1 cellular context compared by ENCODE assay signal in the genomic region with DNA sequence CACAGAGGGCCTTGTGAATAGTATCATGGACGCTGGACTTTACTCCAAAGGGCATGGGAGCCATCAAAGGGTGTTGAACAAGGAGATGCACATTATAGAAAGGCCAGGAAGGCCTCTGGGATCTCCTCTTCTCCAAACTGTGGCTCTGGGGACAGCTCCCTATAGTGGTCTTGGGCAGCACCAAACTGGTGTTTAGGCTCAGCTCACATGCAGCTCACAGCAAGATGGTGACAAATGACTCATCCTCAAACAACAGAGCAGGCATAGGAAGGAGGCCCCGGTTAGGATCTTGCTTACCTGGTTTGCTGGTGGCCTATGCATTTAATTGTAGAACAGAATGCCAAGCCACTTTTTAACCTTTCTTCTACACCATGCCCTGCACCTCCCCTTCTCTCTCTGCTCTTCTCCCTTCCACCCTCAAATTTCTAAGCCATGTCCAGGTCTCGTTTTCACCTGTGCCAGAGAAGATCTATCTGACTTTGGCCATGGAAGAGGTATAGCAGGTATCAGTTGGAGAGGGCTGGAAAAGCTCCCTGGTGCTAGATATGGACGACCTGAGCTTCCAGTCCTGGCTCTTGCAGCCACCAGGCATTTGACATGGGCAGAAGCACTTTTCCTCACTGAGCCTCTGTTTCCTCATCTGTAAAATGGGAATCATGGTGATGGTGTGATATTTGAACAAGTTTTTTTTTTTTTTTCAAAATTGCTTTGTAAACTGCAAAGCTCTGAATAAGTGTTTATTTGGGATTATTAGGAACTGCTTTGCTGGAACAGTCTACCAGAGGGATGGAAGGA.
TF ChIP-seq lines count a peak whose summit lies in the region.

No MANE protein-coding gene starts in this region.

TF ChIP-seq in HCT116, 20 proteins besides CTCF, POLR2A, EP300 and RAD21 (continued from another document):
- TF ChIP-seq ZBTB33 (IDR thresholded peaks at IDR 0.05; ENCODE audit: extremely low read depth, insufficient replicate concordance, low read length), result no peak
- TF ChIP-seq SRF (IDR thresholded peaks at IDR 0.05; ENCODE audit: low read depth), result no peak
- no peak for TF ChIP-seq YY1 (IDR thresholded peaks at IDR 0.05; ENCODE audit: extremely low read depth, insufficient replicate concordance, low read depth, low read length)
